In the genomic region with DNA sequence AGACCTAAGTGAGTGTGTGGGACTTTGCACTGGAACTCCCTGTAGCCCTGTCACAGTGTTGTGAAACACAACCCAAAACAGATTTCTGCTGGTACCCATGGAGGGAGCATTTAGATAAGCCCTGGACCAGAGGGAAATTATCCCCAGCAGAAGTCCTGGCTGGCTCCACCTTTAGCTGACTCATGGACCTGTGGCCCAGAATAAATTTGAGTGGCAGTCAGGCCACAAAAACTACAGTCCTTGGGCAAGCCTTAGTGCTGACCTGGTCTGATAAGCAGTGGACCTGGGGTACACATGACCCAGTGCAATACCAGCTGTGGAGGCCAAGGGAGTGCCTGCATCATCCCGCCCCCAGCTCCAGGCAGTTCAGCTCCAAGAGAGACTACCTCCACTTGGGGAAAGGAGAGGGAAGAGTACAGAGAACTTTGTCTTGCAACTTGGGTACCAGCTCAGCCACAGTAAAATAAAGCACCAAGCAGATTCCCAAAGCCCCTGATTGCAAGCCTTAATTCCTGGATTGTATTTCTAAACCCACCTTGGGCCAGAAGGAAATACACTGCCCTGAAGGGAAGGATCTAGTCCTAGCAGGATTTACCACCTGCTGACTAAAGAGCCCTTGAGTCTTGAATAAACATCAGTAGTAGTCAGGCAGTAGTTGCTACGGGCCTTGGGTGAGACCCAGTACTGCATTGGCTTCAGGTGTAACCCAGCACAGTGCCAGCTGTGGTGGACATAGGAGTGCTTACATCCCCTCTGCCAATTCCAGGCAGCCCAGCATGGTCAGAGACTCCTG, we compare ENCODE assay signal across 14 cellular contexts.
DNase-seq lines count a peak whose midpoint lies in the region; ATAC-seq and TF ChIP-seq lines count a peak whose summit lies in the region.
"Had no signal": no experiment of that assay in that cellular context is flagged by ENCODE, and none has a peak within 500 bp of the region (broad histone marks: within the 10 kb centered on the region; RNA-seq: fewer than 3 reads in every experiment).

No MANE protein-coding gene starts in this region.

- peaks cover 11% of the 10 kb centered on the region for H3K4me1 ChIP-seq in body of pancreas

- H3K27ac Mint-ChIP-seq in glutamatergic neuron (ENCODE audit: unreplicated experiment) = no peak overlapping the region
- H3K27ac Mint-ChIP-seq: activated CD8-positive, alpha-beta T cell treated with anti-CD3 and anti-CD28 coated beads, Interleukin-2, amount 10 ng/mL, durations not matched to agents 7 days and 5 days; T-helper 2 cell treated with Interferon-gamma antibody and Interleukin-4, amounts not matched to agents 5 μg/mL and 100 μg/mL, for 36 hours had no signal

- ATAC-seq in body of pancreas = peak; percentile 59
- ATAC-seq: activated CD8-positive, alpha-beta T cell treated with anti-CD3 and anti-CD28 coated beads, Interleukin-2, amount 10 ng/mL, durations not matched to agents 7 days and 5 days; stimulated activated naive CD8-positive, alpha-beta T cell treated with anti-CD3 and anti-CD28 coated beads, Interleukin-15, Interleukin-2, amounts not matched to agents 100 U/mL and 50 U/mL, for 24 hours had no signal

- no peak overlapping the region for H3K4me3 Mint-ChIP-seq in glutamatergic neuron (ENCODE audit: unreplicated experiment)
- H3K4me3 Mint-ChIP-seq: activated CD8-positive, alpha-beta T cell treated with anti-CD3 and anti-CD28 coated beads, Interleukin-2, amount 10 ng/mL, durations not matched to agents 7 days and 5 days; T-helper 2 cell treated with Interferon-gamma antibody and Interleukin-4, amounts not matched to agents 5 μg/mL and 100 μg/mL, for 36 hours had no signal

- H3K9me3 ChIP-seq in body of pancreas = no peaks in the 10 kb centered on the region
- H3K9me3 ChIP-seq: HAP-1 had no signal

- no peak overlapping the region for H3K27ac ChIP-seq in body of pancreas

- H3K36me3 ChIP-seq in body of pancreas (replicated peaks in 1 of 2; ENCODE audit: insufficient read depth in 1 of 2, low read depth in 2 of 2) = no peaks in the 10 kb centered on the region
- H3K36me3 ChIP-seq: HAP-1 had no signal

- H3K27me3 ChIP-seq in body of pancreas = no peaks in the 10 kb centered on the region

- peak; percentile 22 for DNase-seq in ELF-1 (ENCODE audit: low read depth, low spot score)
- DNase-seq in NCI-H226 = peak; percentile 56
- DNase-seq in body of pancreas = peak in 3 of 4 donors; percentile 22 to 35 (median 34)
- DNase-seq in myocyte (ENCODE audit: low read depth) = peak; percentile 19
- no peak for DNase-seq in activated CD4-positive, alpha-beta T cell treated with anti-CD3 and anti-CD28 coated beads, Interleukin-2, amount 50 U/mL, for 4 hours
- no peak for DNase-seq in posterior cingulate gyrus
- DNase-seq in epidermal melanocyte (ENCODE audit: insufficient read length, low spot score) = no peak
- no peak for DNase-seq in glutamatergic neuron
- DNase-seq: activated CD8-positive, alpha-beta T cell treated with anti-CD3 and anti-CD28 coated beads, Interleukin-2, amount 10 ng/mL, durations not matched to agents 7 days and 5 days; EL; stimulated activated CD4-positive, alpha-beta T cell treated with anti-CD3 and anti-CD28 coated beads, Interleukin-4, amount 100 ng/mL, for 24 hours; stimulated activated naive CD8-positive, alpha-beta T cell treated with anti-CD3 and anti-CD28 coated beads, Interleukin-15, Interleukin-2, amounts not matched to agents 100 U/mL and 50 U/mL, for 24 hours had no signal

- TF ChIP-seq POLR2A in body of pancreas (IDR thresholded peaks at IDR 0.05) = no peak

- intact Hi-C loops in body of pancreas (cut with DNase I) (no loop called here), posterior cingulate gyrus (cut with DNase I) (no loop called here)

- 70 to 84% methylated on average over 2 of the region's 2 CpGs for WGBS in body of pancreas, 2 donors

- TF ChIP-seq CTCF in body of pancreas (IDR thresholded peaks at IDR 0.05) = no peak
- no peak for TF ChIP-seq CTCF in glutamatergic neuron (IDR thresholded peaks at IDR 0.05; ENCODE audit: partially characterized antibody, unreplicated experiment)

- no peak overlapping the region for H3K4me3 ChIP-seq in body of pancreas
- H3K4me3 ChIP-seq: HAP-1 had no signal

- H3K4me1 Mint-ChIP-seq in glutamatergic neuron (ENCODE audit: low read depth, unreplicated experiment) = no peaks in the 10 kb centered on the region

- H3K36me3 Mint-ChIP-seq in glutamatergic neuron (ENCODE audit: unreplicated experiment) = no peaks in the 10 kb centered on the region

- no peaks in the 10 kb centered on the region for H3K9me3 Mint-ChIP-seq in glutamatergic neuron (ENCODE audit: unreplicated experiment)

- no peaks in the 10 kb centered on the region for H3K27me3 Mint-ChIP-seq in glutamatergic neuron (ENCODE audit: unreplicated experiment)

Comparison
In these comparisons a context has a peak if more than half of its experiments do, and no peak if none do; other contexts are left out.
1. DNase-seq: peak in ELF-1 (single experiment), NCI-H226 (single experiment), body of pancreas (3 of 4) and myocyte (single experiment); none in activated CD4-positive, alpha-beta T cell treated with anti-CD3 and anti-CD28 coated beads, Interleukin-2, amount 50 U/mL, for 4 hours (0 of 2), posterior cingulate gyrus (0 of 10), epidermal melanocyte (single experiment) and glutamatergic neuron (single experiment).